In the genomic region with DNA sequence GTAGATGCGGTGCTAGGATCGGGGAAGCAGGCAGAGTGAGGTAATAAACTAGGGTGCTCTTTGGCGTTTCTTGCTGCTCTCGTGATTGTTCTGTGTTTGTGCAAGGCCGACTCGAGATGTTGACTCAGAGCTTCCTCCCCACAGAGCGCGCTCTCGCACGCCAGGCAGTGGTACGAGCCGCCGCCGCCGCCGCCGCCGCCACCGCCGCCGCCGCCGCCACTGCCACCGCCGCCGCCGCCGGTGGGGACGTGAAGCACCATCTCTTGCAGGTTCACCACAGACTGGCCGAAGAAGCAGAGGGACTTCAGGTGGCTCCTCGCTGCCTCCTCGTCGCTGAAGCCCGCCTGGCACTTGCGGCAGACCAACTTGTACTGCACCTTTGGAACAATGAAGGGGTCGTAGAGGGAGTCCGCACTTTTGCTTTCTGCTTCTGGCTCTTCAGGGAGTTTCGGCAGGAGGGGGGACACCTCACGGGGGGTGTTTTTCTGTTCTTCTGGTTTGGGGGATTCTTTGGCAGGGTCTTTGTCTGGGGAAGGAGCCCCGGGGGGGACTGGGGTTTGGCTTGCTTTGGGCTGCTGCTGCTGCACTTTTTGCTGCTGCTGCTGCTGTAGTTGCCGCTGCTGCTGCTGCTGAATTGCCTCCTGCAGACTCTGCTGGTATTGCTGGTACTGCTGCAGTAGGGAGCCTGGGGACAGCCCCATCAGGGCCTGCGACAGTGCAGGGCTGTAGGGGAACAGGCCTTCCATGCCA, we compare ENCODE assay signal across 8 cellular contexts.
DNase-seq lines count a peak whose midpoint lies in the region; ATAC-seq, FAIRE-seq and TF ChIP-seq lines count a peak whose summit lies in the region.

No MANE protein-coding gene starts in this region.

- peaks cover 8% of the 10 kb centered on the region for H3K4me1 Mint-ChIP-seq in activated T-helper 17 cell treated with anti-CD3 and anti-CD28 coated beads, Interleukin-2, amount 50 U/mL, for 72 hours

- peak; percentile 79 for DNase-seq in GM12891 (ENCODE audit: insufficient read length, low spot score)
- DNase-seq in NCI-H460 (ENCODE audit: extremely low read depth, low read depth), result peak; percentile 19
- DNase-seq in foreskin fibroblast, result peak; percentile 88 to 95
- DNase-seq in nucleus accumbens (lab: John Stamatoyannopoulos, UW), result peak in 45 of 56 donors; percentile 10 to 71 (median 37)
- DNase-seq in stromal cell of bone marrow (ENCODE audit: low read depth), result peak; percentile 91
- DNase-seq in NCI-H345 (lab: John Stamatoyannopoulos, UW), result no peak

- H3K9me3 Mint-ChIP-seq in activated T-helper 17 cell treated with anti-CD3 and anti-CD28 coated beads, Interleukin-2, amount 50 U/mL, for 72 hours, result no peaks in the 10 kb centered on the region

- peak overlapping the region; percentile 88 for H3K27ac Mint-ChIP-seq in activated T-helper 17 cell treated with anti-CD3 and anti-CD28 coated beads, Interleukin-2, amount 50 U/mL, for 72 hours

- peaks cover 10% of the 10 kb centered on the region for H3K27me3 Mint-ChIP-seq in activated T-helper 17 cell treated with anti-CD3 and anti-CD28 coated beads, Interleukin-2, amount 50 U/mL, for 72 hours

- peak overlapping the region; percentile 58 to 72 for H3K4me3 ChIP-seq in foreskin fibroblast (ENCODE audit: low read depth in 1 of 2, low read length in 2 of 2)

- H3K4me3 Mint-ChIP-seq in activated T-helper 17 cell treated with anti-CD3 and anti-CD28 coated beads, Interleukin-2, amount 50 U/mL, for 72 hours, result peak overlapping the region; percentile 84

- no peak for TF ChIP-seq POLR2A in GM12891 (IDR thresholded peaks at IDR 0.05; ENCODE audit: low read depth, low read length)

- TF ChIP-seq CTCF in foreskin fibroblast (IDR thresholded peaks at IDR 0.05; ENCODE audit: low read depth, low read length), result no peak

- ATAC-seq in HG02798 (IDR thresholded peaks at IDR 0.05; ENCODE audit: poor library complexity, unreplicated experiment), result peak; percentile 86
- ATAC-seq in activated T-helper 17 cell treated with anti-CD3 and anti-CD28 coated beads, Interleukin-2, amount 50 U/mL, for 72 hours (replicated peaks), result peak; percentile 96

- no peaks in the 10 kb centered on the region for H3K36me3 Mint-ChIP-seq in activated T-helper 17 cell treated with anti-CD3 and anti-CD28 coated beads, Interleukin-2, amount 50 U/mL, for 72 hours (ENCODE audit: low read depth)

- FAIRE-seq in GM12891 (lab: Jason Lieb, UNC), result peak; percentile 85

TF ChIP-seq in GM12891, 5 proteins besides CTCF, POLR2A, EP300 and RAD21:
- TF ChIP-seq PAX5 (IDR thresholded peaks at IDR 0.05; ENCODE audit: insufficient read depth, low read length, severe bottlenecking), result no peak
- peak; percentile 61; the same call in 1 of the 2 replicates for TF ChIP-seq POLR2AphosphoS5 (IDR thresholded peaks at IDR 0.05; ENCODE audit: low read depth, low read length)
- TF ChIP-seq TAF1 (IDR thresholded peaks at IDR 0.05; ENCODE audit: low read depth, low read length), result no peak
- TF ChIP-seq SPI1 (IDR thresholded peaks at IDR 0.05; ENCODE audit: low read depth, low read length), result no peak
- no peak for TF ChIP-seq POU2F2 (IDR thresholded peaks at IDR 0.05; ENCODE audit: low read depth, low read length)
